In the genomic region with DNA sequence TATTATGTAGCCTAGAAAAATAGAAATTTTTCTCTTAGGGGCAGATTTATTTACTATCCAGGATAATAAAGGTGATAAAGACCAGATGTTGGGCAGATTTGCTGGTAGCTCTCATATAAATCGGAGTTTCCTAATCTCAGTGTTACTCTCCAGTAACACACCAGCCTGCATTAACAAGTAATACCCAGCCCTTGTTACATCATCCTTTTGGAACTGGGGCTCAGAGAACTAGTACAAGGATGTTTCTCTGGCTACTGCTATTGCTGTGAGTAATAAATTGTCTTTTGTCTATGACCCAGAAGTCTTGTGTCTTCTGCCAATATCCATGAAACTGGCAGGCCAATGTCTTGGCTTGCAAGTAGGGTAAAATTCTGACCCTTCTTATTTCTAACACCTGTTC, we compare ENCODE assay signal across 3 cellular contexts.
TF ChIP-seq lines count a peak whose summit lies in the region.

No MANE protein-coding gene starts in this region.

TF ChIP-seq in liver, 16 proteins besides CTCF, POLR2A, EP300 and RAD21:
- TF ChIP-seq, protein P1, sequence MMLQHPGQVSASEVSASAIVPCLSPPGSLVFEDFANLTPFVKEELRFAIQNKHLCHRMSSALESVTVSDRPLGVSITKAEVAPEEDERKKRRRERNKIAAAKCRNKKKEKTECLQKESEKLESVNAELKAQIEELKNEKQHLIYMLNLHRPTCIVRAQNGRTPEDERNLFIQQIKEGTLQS (IDR thresholded peaks at IDR 0.05): peak; percentile 60
- TF ChIP-seq YY1 (IDR thresholded peaks at IDR 0.05) (no peak), EGR1 (IDR thresholded peaks at IDR 0.05; ENCODE audit: low read depth in 2 of 2) (no peak), FOXA1 (IDR thresholded peaks at IDR 0.05) (no peak), JUND (IDR thresholded peaks at IDR 0.05) (no peak), HNF4A (conservative IDR thresholded peaks at IDR 0.05) (peak in 1 of 2 donors; percentile 26), GABPA (IDR thresholded peaks at IDR 0.05 in 1 of 2, conservative IDR thresholded peaks at IDR 0.05 in 1 of 2) (no peak)
- TF ChIP-seq, protein P2, sequence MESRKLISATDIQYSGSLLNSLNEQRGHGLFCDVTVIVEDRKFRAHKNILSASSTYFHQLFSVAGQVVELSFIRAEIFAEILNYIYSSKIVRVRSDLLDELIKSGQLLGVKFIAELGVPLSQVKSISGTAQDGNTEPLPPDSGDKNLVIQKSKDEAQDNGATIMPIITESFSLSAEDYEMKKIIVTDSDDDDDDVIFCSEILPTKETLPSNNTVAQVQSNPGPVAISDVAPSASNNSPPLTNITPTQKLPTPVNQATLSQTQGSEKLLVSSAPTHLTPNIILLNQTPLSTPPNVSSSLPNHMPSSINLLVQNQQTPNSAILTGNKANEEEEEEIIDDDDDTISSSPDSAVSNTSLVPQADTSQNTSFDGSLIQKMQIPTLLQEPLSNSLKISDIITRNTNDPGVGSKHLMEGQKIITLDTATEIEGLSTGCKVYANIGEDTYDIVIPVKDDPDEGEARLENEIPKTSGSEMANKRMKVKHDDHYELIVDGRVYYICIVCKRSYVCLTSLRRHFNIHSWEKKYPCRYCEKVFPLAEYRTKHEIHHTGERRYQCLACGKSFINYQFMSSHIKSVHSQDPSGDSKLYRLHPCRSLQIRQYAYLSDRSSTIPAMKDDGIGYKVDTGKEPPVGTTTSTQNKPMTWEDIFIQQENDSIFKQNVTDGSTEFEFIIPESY (IDR thresholded peaks at IDR 0.05): no peak
- TF ChIP-seq, protein P3, sequence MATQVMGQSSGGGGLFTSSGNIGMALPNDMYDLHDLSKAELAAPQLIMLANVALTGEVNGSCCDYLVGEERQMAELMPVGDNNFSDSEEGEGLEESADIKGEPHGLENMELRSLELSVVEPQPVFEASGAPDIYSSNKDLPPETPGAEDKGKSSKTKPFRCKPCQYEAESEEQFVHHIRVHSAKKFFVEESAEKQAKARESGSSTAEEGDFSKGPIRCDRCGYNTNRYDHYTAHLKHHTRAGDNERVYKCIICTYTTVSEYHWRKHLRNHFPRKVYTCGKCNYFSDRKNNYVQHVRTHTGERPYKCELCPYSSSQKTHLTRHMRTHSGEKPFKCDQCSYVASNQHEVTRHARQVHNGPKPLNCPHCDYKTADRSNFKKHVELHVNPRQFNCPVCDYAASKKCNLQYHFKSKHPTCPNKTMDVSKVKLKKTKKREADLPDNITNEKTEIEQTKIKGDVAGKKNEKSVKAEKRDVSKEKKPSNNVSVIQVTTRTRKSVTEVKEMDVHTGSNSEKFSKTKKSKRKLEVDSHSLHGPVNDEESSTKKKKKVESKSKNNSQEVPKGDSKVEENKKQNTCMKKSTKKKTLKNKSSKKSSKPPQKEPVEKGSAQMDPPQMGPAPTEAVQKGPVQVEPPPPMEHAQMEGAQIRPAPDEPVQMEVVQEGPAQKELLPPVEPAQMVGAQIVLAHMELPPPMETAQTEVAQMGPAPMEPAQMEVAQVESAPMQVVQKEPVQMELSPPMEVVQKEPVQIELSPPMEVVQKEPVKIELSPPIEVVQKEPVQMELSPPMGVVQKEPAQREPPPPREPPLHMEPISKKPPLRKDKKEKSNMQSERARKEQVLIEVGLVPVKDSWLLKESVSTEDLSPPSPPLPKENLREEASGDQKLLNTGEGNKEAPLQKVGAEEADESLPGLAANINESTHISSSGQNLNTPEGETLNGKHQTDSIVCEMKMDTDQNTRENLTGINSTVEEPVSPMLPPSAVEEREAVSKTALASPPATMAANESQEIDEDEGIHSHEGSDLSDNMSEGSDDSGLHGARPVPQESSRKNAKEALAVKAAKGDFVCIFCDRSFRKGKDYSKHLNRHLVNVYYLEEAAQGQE (IDR thresholded peaks at IDR 0.05): no peak
TF ChIP-seq in liver: peak in this region for 2.

TF ChIP-seq in HepG2, 621 proteins besides CTCF, POLR2A, EP300 and RAD21:
- TF ChIP-seq HDAC2 (CRISPR knock-in tag; IDR thresholded peaks at IDR 0.05): no peak
- TF ChIP-seq, protein P4, sequence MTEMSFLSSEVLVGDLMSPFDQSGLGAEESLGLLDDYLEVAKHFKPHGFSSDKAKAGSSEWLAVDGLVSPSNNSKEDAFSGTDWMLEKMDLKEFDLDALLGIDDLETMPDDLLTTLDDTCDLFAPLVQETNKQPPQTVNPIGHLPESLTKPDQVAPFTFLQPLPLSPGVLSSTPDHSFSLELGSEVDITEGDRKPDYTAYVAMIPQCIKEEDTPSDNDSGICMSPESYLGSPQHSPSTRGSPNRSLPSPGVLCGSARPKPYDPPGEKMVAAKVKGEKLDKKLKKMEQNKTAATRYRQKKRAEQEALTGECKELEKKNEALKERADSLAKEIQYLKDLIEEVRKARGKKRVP (CRISPR knock-in tag; IDR thresholded peaks at IDR 0.05): peak in 1 of 2 experiments; percentile 83; a peak in 2 of 4 replicates
- TF ChIP-seq, protein P5, sequence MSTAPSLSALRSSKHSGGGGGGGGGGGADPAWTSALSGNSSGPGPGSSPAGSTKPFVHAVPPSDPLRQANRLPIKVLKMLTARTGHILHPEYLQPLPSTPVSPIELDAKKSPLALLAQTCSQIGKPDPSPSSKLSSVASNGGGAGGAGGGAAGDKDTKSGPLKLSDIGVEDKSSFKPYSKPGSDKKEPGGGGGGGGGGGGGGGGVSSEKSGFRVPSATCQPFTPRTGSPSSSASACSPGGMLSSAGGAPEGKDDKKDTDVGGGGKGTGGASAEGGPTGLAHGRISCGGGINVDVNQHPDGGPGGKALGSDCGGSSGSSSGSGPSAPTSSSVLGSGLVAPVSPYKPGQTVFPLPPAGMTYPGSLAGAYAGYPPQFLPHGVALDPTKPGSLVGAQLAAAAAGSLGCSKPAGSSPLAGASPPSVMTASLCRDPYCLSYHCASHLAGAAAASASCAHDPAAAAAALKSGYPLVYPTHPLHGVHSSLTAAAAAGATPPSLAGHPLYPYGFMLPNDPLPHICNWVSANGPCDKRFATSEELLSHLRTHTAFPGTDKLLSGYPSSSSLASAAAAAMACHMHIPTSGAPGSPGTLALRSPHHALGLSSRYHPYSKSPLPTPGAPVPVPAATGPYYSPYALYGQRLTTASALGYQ (CRISPR knock-in tag; IDR thresholded peaks at IDR 0.05): no peak
- TF ChIP-seq, protein P6, sequence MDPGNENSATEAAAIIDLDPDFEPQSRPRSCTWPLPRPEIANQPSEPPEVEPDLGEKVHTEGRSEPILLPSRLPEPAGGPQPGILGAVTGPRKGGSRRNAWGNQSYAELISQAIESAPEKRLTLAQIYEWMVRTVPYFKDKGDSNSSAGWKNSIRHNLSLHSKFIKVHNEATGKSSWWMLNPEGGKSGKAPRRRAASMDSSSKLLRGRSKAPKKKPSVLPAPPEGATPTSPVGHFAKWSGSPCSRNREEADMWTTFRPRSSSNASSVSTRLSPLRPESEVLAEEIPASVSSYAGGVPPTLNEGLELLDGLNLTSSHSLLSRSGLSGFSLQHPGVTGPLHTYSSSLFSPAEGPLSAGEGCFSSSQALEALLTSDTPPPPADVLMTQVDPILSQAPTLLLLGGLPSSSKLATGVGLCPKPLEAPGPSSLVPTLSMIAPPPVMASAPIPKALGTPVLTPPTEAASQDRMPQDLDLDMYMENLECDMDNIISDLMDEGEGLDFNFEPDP (CRISPR knock-in tag; conservative IDR thresholded peaks at IDR 0.05): no peak

TF ChIP-seq in K562, 482 proteins besides CTCF, POLR2A, EP300 and RAD21:
- no peak for TF ChIP-seq SAP30 (IDR thresholded peaks at IDR 0.05; ENCODE audit: borderline replicate concordance, insufficient read depth, low read depth, low read length, poor library complexity, severe bottlenecking)
- TF ChIP-seq ATF7 (IDR thresholded peaks at IDR 0.05): peak; percentile 61; the same call in 1 of the 2 replicates
- TF ChIP-seq CXXC5 (CRISPR knock-in tag; IDR thresholded peaks at IDR 0.05): peak; percentile 12; the same call in 1 of the 2 replicates
- TF ChIP-seq, protein P1 (IDR thresholded peaks at IDR 0.05): peak; percentile 80; the same call in 1 of the 2 replicates
- TF ChIP-seq, protein P1 (CRISPR knock-in tag; conservative IDR thresholded peaks at IDR 0.05): no peak
- TF ChIP-seq, protein P4 (CRISPR knock-in tag; IDR thresholded peaks at IDR 0.05): peak; percentile 80; the same call in 1 of the 2 replicates
- TF ChIP-seq, protein P7, sequence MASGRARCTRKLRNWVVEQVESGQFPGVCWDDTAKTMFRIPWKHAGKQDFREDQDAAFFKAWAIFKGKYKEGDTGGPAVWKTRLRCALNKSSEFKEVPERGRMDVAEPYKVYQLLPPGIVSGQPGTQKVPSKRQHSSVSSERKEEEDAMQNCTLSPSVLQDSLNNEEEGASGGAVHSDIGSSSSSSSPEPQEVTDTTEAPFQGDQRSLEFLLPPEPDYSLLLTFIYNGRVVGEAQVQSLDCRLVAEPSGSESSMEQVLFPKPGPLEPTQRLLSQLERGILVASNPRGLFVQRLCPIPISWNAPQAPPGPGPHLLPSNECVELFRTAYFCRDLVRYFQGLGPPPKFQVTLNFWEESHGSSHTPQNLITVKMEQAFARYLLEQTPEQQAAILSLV (tag; IDR thresholded peaks at IDR 0.05): 0 out of 2 replicates have a peak, but pooled peaks have one; percentile 29
- 0 out of 2 replicates have a peak, but pooled peaks have one; percentile 31 for TF ChIP-seq ZNF668 (CRISPR knock-in tag; IDR thresholded peaks at IDR 0.05)
- peak; percentile 83 for TF ChIP-seq CEBPG (CRISPR knock-in tag; IDR thresholded peaks at IDR 0.05)
- TF ChIP-seq CEBPG (tag; conservative IDR thresholded peaks at IDR 0.05 in 1 of 2, IDR thresholded peaks at IDR 0.05 in 1 of 2): peak; percentile 82 to 94
- no peak for TF ChIP-seq NFATC3 (IDR thresholded peaks at IDR 0.05)
- TF ChIP-seq JUND (IDR thresholded peaks at IDR 0.05; ENCODE audit: borderline replicate concordance, low read depth, low read length): peak; percentile 50; the same call in 1 of the 2 replicates
- TF ChIP-seq JUND (tag; IDR thresholded peaks at IDR 0.05; ENCODE audit: borderline replicate concordance, low read depth, low read length): no peak; the same call in 2 of the 3 replicates
- TF ChIP-seq HDAC3 (IDR thresholded peaks at IDR 0.05; ENCODE audit: borderline replicate concordance, partially characterized antibody): no peak
- peak; percentile 56; the same call in 1 of the 2 replicates for TF ChIP-seq BACH1 (tag; IDR thresholded peaks at IDR 0.05)
